ENCODE assay signal across 8 cellular contexts in genomic region chr19:37654525-37654832, GRCh38. TPM values are rescaled to one million over a fixed set of nuclear protein-coding genes. Genes with fewer than 3 reads are reported as not detected.
A peak's percentile ranks its signal among the peaks of the same experiment; 100 is the strongest.
DNase-seq lines count a peak whose midpoint lies in the region; FAIRE-seq and TF ChIP-seq lines count a peak whose summit lies in the region.

No MANE protein-coding gene starts in this region.

- in situ Hi-C loops in transverse colon (cut with MboI; ENCODE audit: low pct_ligation_motif_present in 1 of 4, low pct_unique_long_range_greater_than_20kb in 1 of 4, low sequenced_read_pairs in 3 of 4): no loop called here
- in situ Hi-C loops in KBM-7 (cut with MboI; ENCODE audit: low pct_unique_long_range_greater_than_20kb, low sequenced_read_pairs): no loop called here

- H3K27ac ChIP-seq in 22Rv1: peak overlapping the region; percentile 93
- H3K27ac ChIP-seq in transverse colon: peak overlapping the region; percentile 91 to 94 (median 94)

- H3K27me3 ChIP-seq in bronchial epithelial cell (ENCODE audit: control insufficient read depth, insufficient read depth, low read length) (no peaks in the 10 kb centered on the region), transverse colon (no peaks in the 10 kb centered on the region)

- peaks cover 0 to 1% of the 10 kb centered on the region in 2 donors for H3K9me3 ChIP-seq in transverse colon

- H3K4me3 ChIP-seq in GM08714 (ENCODE audit: low read length): peak overlapping the region; percentile 74
- H3K4me3 ChIP-seq in bronchial epithelial cell (ENCODE audit: low read depth, low read length): peak overlapping the region; percentile 65
- peak overlapping the region; percentile 44 to 78 (median 70) for H3K4me3 ChIP-seq in transverse colon

- H3K4me1 ChIP-seq in transverse colon: peaks cover 9 to 20% (median 15%) of the 10 kb centered on the region in 4 donors

- TF ChIP-seq EP300 in transverse colon (IDR thresholded peaks at IDR 0.05; ENCODE audit: low read depth): no peak

- intact Hi-C loops in transverse colon (cut with DNase I; ENCODE audit: low total_unique reads): no loop called here

- H3K36me3 ChIP-seq in bronchial epithelial cell (ENCODE audit: control insufficient read depth, insufficient read depth, low read length) (no peaks in the 10 kb centered on the region), transverse colon (peaks cover 0 to 7% (median 2%) of the 10 kb centered on the region in 4 donors)

- DNase-seq in NCI-H510A treated with DMSO at 0.1 percent for 48 hours (lab: John Stamatoyannopoulos, UW) (peak; percentile 32), bronchial epithelial cell (ENCODE audit: low read depth) (peak; percentile 17), lung microvascular endothelial cell (ENCODE audit: low read depth in 2 of 2) (peak; percentile 33 to 42), transverse colon (no peak), KBM-7 (no peak)
- no peak for DNase-seq in activated CD8-positive, alpha-beta memory T cell treated with anti-CD3 and anti-CD28 coated beads, Interleukin-2, amount 50 U/mL, for 48 hours

- FAIRE-seq in bronchial epithelial cell (lab: Jason Lieb, UNC): no peak

- TF ChIP-seq CTCF in 22Rv1 (IDR thresholded peaks at IDR 0.05) (no peak), bronchial epithelial cell (IDR thresholded peaks at IDR 0.05; ENCODE audit: insufficient read depth, low read length, severe bottlenecking) (no peak), transverse colon (IDR thresholded peaks at IDR 0.05) (no peak)

- TF ChIP-seq POLR2A in transverse colon (IDR thresholded peaks at IDR 0.05): no peak

- 0% methylated on average over 9 of the region's 9 CpGs; no CpG with 5 or more reads in 1 of the 2 donors for WGBS in transverse colon (ENCODE audit: low coverage in 1 of 2), 2 donors

RNA-seq across cellular contexts. Expression of gene ZFP30, which starts 0.8 kb away (rescaled TPM):
- 15.0 and 21.1 TPM in 2 replicates for total RNA-seq in bronchial epithelial cell
- 9.6 and 13.9 TPM in 2 replicates for total RNA-seq in lung microvascular endothelial cell
- total RNA-seq in transverse colon: 10 to 100 TPM in 2 of 4 donors, 1 to 10 TPM in 2; 3.6 to 28.4 (median 10.9) TPM

RNA-seq across cellular contexts. Expression of gene ZNF540, which starts 59.8 kb away (rescaled TPM):
- under 0.01 and 0.13 TPM in 2 replicates for total RNA-seq in bronchial epithelial cell
- total RNA-seq in lung microvascular endothelial cell: 0.22 and 0.60 TPM in 2 replicates
- 1 to 10 TPM in 2 of 4 donors, under 1 TPM in 1, not detected in 1; 0.40 to 3.4 (median 3.3) TPM for total RNA-seq in transverse colon

RNA-seq across cellular contexts. Expression of gene ZNF571, which starts 59.9 kb away (rescaled TPM):
- total RNA-seq in bronchial epithelial cell (3.9 and 9.0 TPM in 2 replicates), lung microvascular endothelial cell (1.1 and 2.6 TPM in 2 replicates), transverse colon (1 to 10 TPM in 3 of 4 donors, not detected in 1; 1.1 to 4.8 (median 3.1) TPM)

Comparison
In these comparisons a context has a peak if more than half of its experiments do, and no peak if none do; other contexts are left out.
1. DNase-seq: peak in NCI-H510A treated with DMSO at 0.1 percent for 48 hours (single experiment), bronchial epithelial cell (single experiment) and lung microvascular endothelial cell (2 of 2); none in transverse colon (single experiment), activated CD8-positive, alpha-beta memory T cell treated with anti-CD3 and anti-CD28 coated beads, Interleukin-2, amount 50 U/mL, for 48 hours (single experiment) and KBM-7 (single experiment).
2. Peak in every context shown above with its lines, with median percentiles within 50 percentile points of each other: H3K4me3 ChIP-seq.